In the genomic region with DNA sequence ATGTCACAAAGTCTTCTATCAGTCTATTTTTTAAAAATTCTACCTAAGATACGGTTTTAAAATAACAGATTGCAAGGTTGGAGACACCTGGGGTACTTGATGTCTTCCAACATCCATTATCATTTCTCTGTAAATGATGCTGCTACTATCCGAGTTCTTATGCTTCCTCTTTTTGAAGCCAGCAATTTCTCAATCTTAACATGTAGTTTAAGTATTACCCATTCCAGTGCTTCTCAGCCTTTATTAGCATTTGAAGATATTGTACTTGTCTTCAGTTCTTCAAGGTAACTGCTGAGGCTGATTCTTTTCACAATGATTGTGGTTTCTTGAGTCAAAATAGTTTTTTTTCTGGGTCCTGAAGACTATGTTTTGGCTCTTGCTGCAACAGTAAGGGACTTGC, we compare ENCODE assay signal across 8 cellular contexts.
A peak's percentile ranks its signal among the peaks of the same experiment; 100 is the strongest.
DNase-seq lines count a peak whose midpoint lies in the region; ATAC-seq lines count a peak whose summit lies in the region.

No MANE protein-coding gene starts in this region.

- no peak overlapping the region for H4K91ac ChIP-seq in neuronal stem cell (ENCODE audit: low read depth, low read length, poor library complexity)

- no peak overlapping the region for H2BK120ac ChIP-seq in neuronal stem cell (ENCODE audit: low read depth, low read length)

- H3K36me3 Mint-ChIP-seq in activated naive CD8-positive, alpha-beta T cell treated with anti-CD3 and anti-CD28 coated beads, Interleukin-2, amount 10 ng/mL, durations not matched to agents 7 days and 5 days: no peaks in the 10 kb centered on the region

- no peaks in the 10 kb centered on the region for H3K9me3 Mint-ChIP-seq in activated naive CD8-positive, alpha-beta T cell treated with anti-CD3 and anti-CD28 coated beads, Interleukin-2, amount 10 ng/mL, durations not matched to agents 7 days and 5 days

- H3K79me1 ChIP-seq in neuronal stem cell (ENCODE audit: low read depth, low read length): no peaks in the 10 kb centered on the region

- no peak for DNase-seq in activated naive CD8-positive, alpha-beta T cell treated with anti-CD3 and anti-CD28 coated beads, Interleukin-2, amount 10 ng/mL, durations not matched to agents 7 days and 5 days
- DNase-seq in neuronal stem cell (ENCODE audit: low spot score): no peak
- no peak for DNase-seq in NCI-H1417 (lab: John Stamatoyannopoulos, UW)

- H2AK5ac ChIP-seq in neuronal stem cell (ENCODE audit: low read depth, low read length): no peak overlapping the region

- POLR2A ChIA-PET in activated naive CD8-positive, alpha-beta T cell treated with anti-CD3 and anti-CD28 coated beads, Interleukin-2, amount 10 ng/mL, durations not matched to agents 7 days and 5 days (lab: Charles Lee): interaction anchor here (1.2 to 2.4 kb wide), 9 partner anchors 42 to 576 kb away, joined by 3 to 33 read pairs (median 9); partner anchors contain the start of genes ANXA2R and TMEM267

- peaks cover 24% of the 10 kb centered on the region for H3K27me3 Mint-ChIP-seq in activated naive CD8-positive, alpha-beta T cell treated with anti-CD3 and anti-CD28 coated beads, Interleukin-2, amount 10 ng/mL, durations not matched to agents 7 days and 5 days

- H3K4me2 ChIP-seq in neuronal stem cell (ENCODE audit: insufficient read depth, low read length, poor library complexity, severe bottlenecking): peak overlapping the region; percentile 81

- ATAC-seq in GM18520 (IDR thresholded peaks at IDR 0.05; ENCODE audit: unreplicated experiment): peak; percentile 10
- ATAC-seq in HG03520 (IDR thresholded peaks at IDR 0.05; ENCODE audit: unreplicated experiment): peak; percentile 20
- no peak for ATAC-seq in activated naive CD8-positive, alpha-beta T cell treated with anti-CD3 and anti-CD28 coated beads, Interleukin-2, amount 10 ng/mL, durations not matched to agents 7 days and 5 days (ENCODE audit: low read depth)
- ATAC-seq in GM21786 (IDR thresholded peaks at IDR 0.05; ENCODE audit: unreplicated experiment): no peak
- ATAC-seq in HG03457 (IDR thresholded peaks at IDR 0.05; ENCODE audit: unreplicated experiment): no peak
- ATAC-seq in GM19351 (IDR thresholded peaks at IDR 0.05; ENCODE audit: unreplicated experiment): no peak

- H3K27me3 ChIP-seq in neuronal stem cell (ENCODE audit: control insufficient read depth in 3 of 3, insufficient read depth in 3 of 3, low read depth in 1 of 3, low read length in 3 of 3): peaks cover 2 to 34% (median 11%) of the 10 kb centered on the region in 3 experiments

- peak overlapping the region; percentile 90 for H2AFZ ChIP-seq in neuronal stem cell (ENCODE audit: low read length)

- no CpG with 5 or more reads among the region's 2 CpGs for WGBS in neuronal stem cell (ENCODE audit: extremely low coverage in 2 of 2, insufficient read length in 2 of 2, insufficient replicate concordance in 1 of 2), 2 donors

- no peak overlapping the region for H3K27ac ChIP-seq in neuronal stem cell (replicated peaks; ENCODE audit: low read length)

- peak overlapping the region; percentile 82 for H3K4me3 Mint-ChIP-seq in activated naive CD8-positive, alpha-beta T cell treated with anti-CD3 and anti-CD28 coated beads, Interleukin-2, amount 10 ng/mL, durations not matched to agents 7 days and 5 days

- H3K14ac ChIP-seq in neuronal stem cell (ENCODE audit: low read length): no peak overlapping the region

- no peak overlapping the region for H4K8ac ChIP-seq in neuronal stem cell (ENCODE audit: low read depth, low read length)

- H3K4me1 Mint-ChIP-seq in activated naive CD8-positive, alpha-beta T cell treated with anti-CD3 and anti-CD28 coated beads, Interleukin-2, amount 10 ng/mL, durations not matched to agents 7 days and 5 days: peaks cover 11% of the 10 kb centered on the region

- no peak overlapping the region for H3K27ac Mint-ChIP-seq in activated naive CD8-positive, alpha-beta T cell treated with anti-CD3 and anti-CD28 coated beads, Interleukin-2, amount 10 ng/mL, durations not matched to agents 7 days and 5 days

- H3K9ac ChIP-seq in neuronal stem cell (ENCODE audit: low read depth, low read length, poor library complexity): no peak overlapping the region

- H2BK15ac ChIP-seq in neuronal stem cell (ENCODE audit: low read length): no peak overlapping the region

- no peak overlapping the region for H3K4ac ChIP-seq in neuronal stem cell (ENCODE audit: low read length)

- H3K9me3 ChIP-seq in neuronal stem cell (replicated peaks in 1 of 2; ENCODE audit: control insufficient read depth in 2 of 2, insufficient read depth in 1 of 2, low read depth in 1 of 2, low read length in 2 of 2): peaks cover 0 to 2% of the 10 kb centered on the region in 2 donors

- H3K23ac ChIP-seq in neuronal stem cell (ENCODE audit: low read depth, low read length, poor library complexity): no peak overlapping the region

- H3K36me3 ChIP-seq in neuronal stem cell (replicated peaks in 1 of 2; ENCODE audit: control insufficient read depth in 2 of 2, insufficient read depth in 2 of 2, low read length in 2 of 2): no peaks in the 10 kb centered on the region

- H3K18ac ChIP-seq in neuronal stem cell (ENCODE audit: low read length): no peak overlapping the region

- H3K4me3 ChIP-seq in neuronal stem cell (ENCODE audit: low read length in 2 of 2): no peak overlapping the region

- no peak overlapping the region for H2BK5ac ChIP-seq in neuronal stem cell (ENCODE audit: low read length)

- peaks cover 0 to 2% of the 10 kb centered on the region in 2 donors for H3K4me1 ChIP-seq in neuronal stem cell (ENCODE audit: control insufficient read depth in 2 of 2, insufficient read depth in 1 of 2, low read depth in 1 of 2, low read length in 2 of 2)

- H2BK12ac ChIP-seq in neuronal stem cell (ENCODE audit: low read length): no peak overlapping the region

Comparison
In these comparisons a context has a peak if more than half of its experiments do, and no peak if none do; other contexts are left out.
1. ATAC-seq: peak in GM18520 (single experiment) and HG03520 (single experiment); none in activated naive CD8-positive, alpha-beta T cell treated with anti-CD3 and anti-CD28 coated beads, Interleukin-2, amount 10 ng/mL, durations not matched to agents 7 days and 5 days (single experiment), GM21786 (single experiment), HG03457 (single experiment) and GM19351 (single experiment).